ENCODE assay signal across 15 cellular contexts in the genomic region with DNA sequence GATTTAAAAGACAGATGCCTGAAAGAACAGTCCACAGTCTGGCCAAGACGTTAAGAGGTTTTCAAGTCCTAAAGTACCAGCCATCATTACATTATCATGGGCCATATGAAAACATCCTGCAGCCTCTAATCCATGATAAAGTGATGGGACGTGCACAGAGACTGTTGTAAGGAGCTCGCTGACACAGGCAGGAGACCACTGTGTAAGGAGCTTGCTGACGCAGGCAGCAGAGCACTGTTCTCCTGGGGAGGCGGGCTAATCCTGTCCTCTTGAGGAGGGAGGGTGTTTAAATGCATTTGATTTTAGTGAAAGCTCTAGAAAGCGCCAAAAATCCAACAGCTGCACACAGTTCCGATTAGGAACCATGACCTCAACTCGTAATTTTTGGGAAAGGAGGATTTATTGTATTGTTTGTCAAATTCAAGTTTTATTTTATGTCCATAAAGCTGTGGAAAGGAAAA. TPM values are rescaled to one million over a fixed set of nuclear protein-coding genes. Genes with fewer than 3 reads are reported as not detected.
DNase-seq lines count a peak whose midpoint lies in the region; ATAC-seq and TF ChIP-seq lines count a peak whose summit lies in the region.
"Had no signal": no experiment of that assay in that cellular context is flagged by ENCODE, and none has a peak within 500 bp of the region (broad histone marks: within the 10 kb centered on the region; RNA-seq: fewer than 3 reads in every experiment).

No MANE protein-coding gene starts in this region.

- H3K36me3 ChIP-seq in HUES48 (ENCODE audit: control insufficient read depth, insufficient read depth, low read length), result no peaks in the 10 kb centered on the region
- H3K36me3 ChIP-seq in ascending aorta, result no peaks in the 10 kb centered on the region
- no peaks in the 10 kb centered on the region for H3K36me3 ChIP-seq in sigmoid colon

- TF ChIP-seq CTCF in ascending aorta (IDR thresholded peaks at IDR 0.05) (no peak), sigmoid colon (IDR thresholded peaks at IDR 0.05) (no peak)

- H3K4me3 ChIP-seq in HUES48 (ENCODE audit: low read depth, low read length), result no peak overlapping the region
- peak overlapping the region; percentile 12 to 22 for H3K4me3 ChIP-seq in ascending aorta
- no peak overlapping the region for H3K4me3 ChIP-seq in right cardiac atrium (ENCODE audit: low read length)
- H3K4me3 ChIP-seq in sigmoid colon, result no peak overlapping the region

- peak; percentile 75 to 76 for ATAC-seq in right cardiac atrium
- ATAC-seq: activated CD8-positive, alpha-beta T cell treated with anti-CD3 and anti-CD28 coated beads for 36 hours had no signal

- no peaks in the 10 kb centered on the region for H3K27me3 ChIP-seq in HUES48 (ENCODE audit: control insufficient read depth, insufficient read depth, low read length)
- no peaks in the 10 kb centered on the region for H3K27me3 ChIP-seq in ascending aorta
- no peaks in the 10 kb centered on the region for H3K27me3 ChIP-seq in right cardiac atrium (ENCODE audit: control insufficient read depth, insufficient read depth)
- H3K27me3 ChIP-seq in sigmoid colon, result no peaks in the 10 kb centered on the region

- H3K27ac ChIP-seq in HUES48 (ENCODE audit: low read depth, low read length) (peak overlapping the region; percentile 58), ascending aorta (peak overlapping the region; percentile 71 to 79), right cardiac atrium (ENCODE audit: low read length) (no peak overlapping the region), sigmoid colon (peak overlapping the region; percentile 77 to 90 (median 86))
- H3K27ac ChIP-seq: C4-2B had no signal

- no peak overlapping the region; the same call in 1 of the 2 replicates for H3K9ac ChIP-seq in HUES48 (ENCODE audit: low read depth, low read length)

- 34% methylated on average over 8 of the region's 8 CpGs for WGBS in right cardiac atrium
- 30 to 70% methylated on average over 8 of the region's 8 CpGs for WGBS in sigmoid colon, 2 donors

- intact Hi-C loops in ascending aorta (cut with DNase I), result no loop called here
- intact Hi-C loops in right cardiac atrium (cut with DNase I), result no loop called here
- intact Hi-C loops in sigmoid colon (cut with DNase I), result loop anchor here (2.0 to 5.0 kb wide), 2 partner anchors 25 to 119 kb away; no protein-coding TSS in a partner anchor

- DNase-seq in ascending aorta (ENCODE audit: low spot score in 2 of 2), result no peak
- DNase-seq in right cardiac atrium, result peak in 2 of 3 donors; percentile 35 to 68
- DNase-seq in sigmoid colon, result peak; percentile 87
- DNase-seq in kidney glomerular epithelial cell (lab: John Stamatoyannopoulos, UW), result no peak
- DNase-seq in cortex of kidney (lab: John Stamatoyannopoulos, UW), result no peak
- DNase-seq in stimulated activated CD8-positive, alpha-beta memory T cell treated with anti-CD3 and anti-CD28 coated beads, Interleukin-4, amount 100 ng/mL, for 48 hours, result no peak
- no peak for DNase-seq in CD1c-positive myeloid dendritic cell (ENCODE audit: extremely low spot score)
- DNase-seq: activated CD8-positive, alpha-beta T cell treated with anti-CD3 and anti-CD28 coated beads for 36 hours; activated naive CD4-positive, alpha-beta T cell treated with anti-CD3 and anti-CD28 coated beads, Interleukin-2, amount 10 ng/mL, durations not matched to agents 7 days and 5 days; GF-D8; head of caudate nucleus; small intestine; T-helper 2 cell had no signal

- peaks cover 19% of the 10 kb centered on the region for H3K4me1 ChIP-seq in HUES48 (ENCODE audit: control insufficient read depth, insufficient read depth, low read length)
- peaks cover 2 to 46% of the 10 kb centered on the region in 2 donors for H3K4me1 ChIP-seq in ascending aorta
- H3K4me1 ChIP-seq in right cardiac atrium (ENCODE audit: control insufficient read depth, insufficient read depth, low read length), result peaks cover 8% of the 10 kb centered on the region
- H3K4me1 ChIP-seq in sigmoid colon, result peaks cover 0 to 81% (median 70%) of the 10 kb centered on the region in 4 donors

- no peaks in the 10 kb centered on the region for H3K9me3 ChIP-seq in HUES48 (ENCODE audit: control insufficient read depth, insufficient read depth, low read length)
- H3K9me3 ChIP-seq in ascending aorta, result no peaks in the 10 kb centered on the region
- no peaks in the 10 kb centered on the region for H3K9me3 ChIP-seq in right cardiac atrium (ENCODE audit: control insufficient read depth, low read length)
- no peaks in the 10 kb centered on the region for H3K9me3 ChIP-seq in sigmoid colon

- TF ChIP-seq EP300 in sigmoid colon (IDR thresholded peaks at IDR 0.05), result peak in 1 of 4 donors; percentile 21

- TF ChIP-seq POLR2A in sigmoid colon (IDR thresholded peaks at IDR 0.05), result no peak

RNA-seq across cellular contexts. Expression of gene SVIL, which starts 16.9 kb away (rescaled TPM):
- total RNA-seq in ascending aorta, result 94.7 TPM
- 100 to 1,000 TPM; 254 to 374 (median 287) TPM for total RNA-seq in right cardiac atrium
- 106 TPM for polyA plus RNA-seq in right cardiac atrium
- total RNA-seq in sigmoid colon, result 1,000 to 10,000 TPM in 1 of 4 donors, 100 to 1,000 TPM in 3; 637 to 1,443 (median 763) TPM
- 10 to 100 TPM in 2 of 3 donors, 1 to 10 TPM in 1; 8.3 to 42.5 (median 10.8) TPM for polyA plus RNA-seq in sigmoid colon

Comparison
In these comparisons a context has a peak if more than half of its experiments do, and no peak if none do; other contexts are left out.
1. H3K4me3 ChIP-seq: peak in ascending aorta (2 of 2); none in HUES48 (single experiment), right cardiac atrium (single experiment) and sigmoid colon (0 of 4).
2. DNase-seq: peak in right cardiac atrium (2 of 3) and sigmoid colon (single experiment); none in ascending aorta (0 of 2), kidney glomerular epithelial cell (single experiment), cortex of kidney (single experiment), stimulated activated CD8-positive, alpha-beta memory T cell treated with anti-CD3 and anti-CD28 coated beads, Interleukin-4, amount 100 ng/mL, for 48 hours (single experiment) and CD1c-positive myeloid dendritic cell (single experiment).